In genomic region chr10:84256510-84257342, GRCh38 we compare ENCODE assay signal across 8 cellular contexts.
DNase-seq lines count a peak whose midpoint lies in the region; ATAC-seq and TF ChIP-seq lines count a peak whose summit lies in the region.

No MANE protein-coding gene starts in this region.

- no peaks in the 10 kb centered on the region for H3K79me2 ChIP-seq in OCI-LY1 (ENCODE audit: insufficient read depth, low read length)

- H3K27ac ChIP-seq in OCI-LY1 (ENCODE audit: low read depth, low read length, poor library complexity, severe bottlenecking) = no peak overlapping the region

- H3K9me3 ChIP-seq in OCI-LY1 (ENCODE audit: low read length) = no peaks in the 10 kb centered on the region

- no peaks in the 10 kb centered on the region for H3K27me3 ChIP-seq in OCI-LY1 (ENCODE audit: insufficient read depth, low read length)

- H4K20me1 ChIP-seq in OCI-LY1 (ENCODE audit: insufficient read depth, low read length) = no peaks in the 10 kb centered on the region

- no peaks in the 10 kb centered on the region for H3K36me3 ChIP-seq in OCI-LY1 (ENCODE audit: insufficient read depth, low read length)

- H3K4me1 ChIP-seq in OCI-LY1 (ENCODE audit: insufficient read depth, low read length, severe bottlenecking) = no peaks in the 10 kb centered on the region

- TF ChIP-seq CTCF in OCI-LY1 (IDR thresholded peaks at IDR 0.05; ENCODE audit: low read length) = peak; percentile 56

- H3K9me2 ChIP-seq in OCI-LY1 (ENCODE audit: low read depth, low read length) = no peaks in the 10 kb centered on the region

- no peak overlapping the region for H3K9ac ChIP-seq in OCI-LY1 (ENCODE audit: low read length)

- H3K4me3 ChIP-seq in OCI-LY1 (ENCODE audit: low read depth, low read length, poor library complexity, severe bottlenecking) = no peak overlapping the region

- peak; percentile 52 for DNase-seq in activated CD4-positive, CD25-positive, alpha-beta regulatory T cell treated with anti-CD3 and anti-CD28 coated beads, Interleukin-2, amount 50 U/mL, for 72 hours
- peak in 35 of 56 donors; percentile 6 to 77 (median 42) for DNase-seq in amygdala (lab: John Stamatoyannopoulos, UW)
- DNase-seq in iPS DF 19.7 (ENCODE audit: low read depth, low spot score) = peak; percentile 45
- DNase-seq in stimulated activated CD4-positive, alpha-beta T cell treated with anti-CD3 and anti-CD28 coated beads, Interleukin-1b, Interleukin-23, amount 100 ng/mL, for 4 hours (ENCODE audit: low read depth in 2 of 2) = peak; percentile 28 to 29
- DNase-seq in NCI-H1105 (lab: John Stamatoyannopoulos, UW) = no peak
- no peak for DNase-seq in COLO829 (ENCODE audit: low spot score)

- no peak overlapping the region for H3K4me2 ChIP-seq in OCI-LY1 (ENCODE audit: low read length)

- no peak overlapping the region for H2AFZ ChIP-seq in OCI-LY1 (ENCODE audit: low read length)

- no peaks in the 10 kb centered on the region for H3F3A ChIP-seq in OCI-LY1 (ENCODE audit: insufficient read depth, low read length)

- no peak for ATAC-seq in activated CD4-positive, CD25-positive, alpha-beta regulatory T cell treated with anti-CD3 and anti-CD28 coated beads, Interleukin-2, amount 50 U/mL, for 24 hours

Comparison
In these comparisons a context has a peak if more than half of its experiments do, and no peak if none do; other contexts are left out.
1. DNase-seq: peak in activated CD4-positive, CD25-positive, alpha-beta regulatory T cell treated with anti-CD3 and anti-CD28 coated beads, Interleukin-2, amount 50 U/mL, for 72 hours (single experiment), amygdala (35 of 56), iPS DF 19.7 (single experiment) and stimulated activated CD4-positive, alpha-beta T cell treated with anti-CD3 and anti-CD28 coated beads, Interleukin-1b, Interleukin-23, amount 100 ng/mL, for 4 hours (2 of 2); none in NCI-H1105 (single experiment) and COLO829 (single experiment).